ENCODE assay signal across 1 cellular context in the genomic region with DNA sequence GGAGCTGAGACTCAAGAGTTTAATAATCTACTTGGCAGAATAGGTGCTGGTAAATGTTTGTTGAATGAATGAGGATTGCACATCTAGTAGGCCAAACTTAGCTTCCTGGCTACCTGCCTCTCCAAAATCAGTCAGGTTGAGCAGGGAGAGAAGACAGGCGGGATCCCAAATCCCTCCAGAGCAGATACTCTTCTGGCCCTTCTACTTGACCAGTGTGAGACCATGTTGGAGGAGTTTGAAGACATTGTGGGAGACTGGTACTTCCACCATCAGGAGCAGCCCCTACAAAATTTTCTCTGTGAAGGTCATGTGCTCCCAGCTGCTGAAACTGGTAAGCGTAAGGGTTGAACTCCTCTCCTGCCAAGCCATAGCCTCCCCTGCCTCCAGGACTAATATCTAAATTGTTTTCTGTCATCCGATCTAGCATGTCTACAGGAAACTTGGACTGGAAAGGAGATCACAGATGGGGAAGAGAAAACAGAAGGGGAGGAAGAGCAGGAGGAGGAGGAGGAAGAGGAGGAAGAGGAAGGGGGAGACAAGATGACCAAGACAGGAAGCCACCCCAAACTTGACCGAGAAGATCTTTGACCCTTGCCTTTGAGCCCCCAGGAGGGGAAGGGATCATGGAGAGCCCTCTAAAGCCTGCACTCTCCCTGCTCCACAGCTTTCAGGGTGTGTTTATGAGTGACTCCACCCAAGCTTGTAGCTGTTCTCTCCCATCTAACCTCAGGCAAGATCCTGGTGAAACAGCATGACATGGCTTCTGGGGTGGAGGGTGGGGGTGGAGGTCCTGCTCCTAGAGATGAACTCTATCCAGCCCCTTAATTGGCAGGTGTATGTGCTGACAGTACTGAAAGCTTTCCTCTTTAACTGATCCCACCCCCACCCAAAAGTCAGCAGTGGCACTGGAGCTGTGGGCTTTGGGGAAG.
TF ChIP-seq lines count a peak whose summit lies in the region.

No MANE protein-coding gene starts in this region.

TF ChIP-seq in HEK293, 187 proteins besides CTCF, POLR2A, EP300 and RAD21:
- TF ChIP-seq ZNF830 (tag by site-specific recombination; IDR thresholded peaks at IDR 0.05; ENCODE audit: low read depth) (no peak), PRDM1 (tag by site-specific recombination; IDR thresholded peaks at IDR 0.05) (peak; percentile 18; the same call in 1 of the 2 replicates), PRDM10 (tag by site-specific recombination; IDR thresholded peaks at IDR 0.05) (peak; percentile 50), KLF1 (tag by site-specific recombination; IDR thresholded peaks at IDR 0.05) (peak; percentile 80), ZBTB17 (tag by site-specific recombination; IDR thresholded peaks at IDR 0.05) (0 out of 2 replicates have a peak, but pooled peaks have one; percentile 46), ZNF513 (tag by site-specific recombination; IDR thresholded peaks at IDR 0.05) (peak; percentile 97)
- TF ChIP-seq, protein P1, sequence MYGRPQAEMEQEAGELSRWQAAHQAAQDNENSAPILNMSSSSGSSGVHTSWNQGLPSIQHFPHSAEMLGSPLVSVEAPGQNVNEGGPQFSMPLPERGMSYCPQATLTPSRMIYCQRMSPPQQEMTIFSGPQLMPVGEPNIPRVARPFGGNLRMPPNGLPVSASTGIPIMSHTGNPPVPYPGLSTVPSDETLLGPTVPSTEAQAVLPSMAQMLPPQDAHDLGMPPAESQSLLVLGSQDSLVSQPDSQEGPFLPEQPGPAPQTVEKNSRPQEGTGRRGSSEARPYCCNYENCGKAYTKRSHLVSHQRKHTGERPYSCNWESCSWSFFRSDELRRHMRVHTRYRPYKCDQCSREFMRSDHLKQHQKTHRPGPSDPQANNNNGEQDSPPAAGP (tag by site-specific recombination; IDR thresholded peaks at IDR 0.05): peak; percentile 69
- TF ChIP-seq, protein P2, sequence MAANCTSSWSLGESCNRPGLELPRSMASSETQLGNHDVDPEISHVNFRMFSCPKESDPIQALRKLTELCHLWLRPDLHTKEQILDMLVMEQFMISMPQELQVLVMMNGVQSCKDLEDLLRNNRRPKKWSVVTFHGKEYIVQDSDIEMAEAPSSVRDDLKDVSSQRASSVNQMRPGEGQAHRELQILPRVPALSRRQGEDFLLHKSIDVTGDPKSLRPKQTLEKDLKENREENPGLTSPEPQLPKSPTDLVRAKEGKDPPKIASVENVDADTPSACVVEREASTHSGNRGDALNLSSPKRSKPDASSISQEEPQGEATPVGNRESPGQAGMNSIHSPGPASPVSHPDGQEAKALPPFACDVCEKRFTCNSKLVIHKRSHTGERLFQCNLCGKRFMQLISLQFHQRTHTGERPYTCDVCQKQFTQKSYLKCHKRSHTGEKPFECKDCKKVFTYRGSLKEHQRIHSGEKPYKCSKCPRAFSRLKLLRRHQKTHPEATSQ (tag by site-specific recombination; IDR thresholded peaks at IDR 0.05): no peak
